ENCODE assay signal across 15 cellular contexts in the genomic region with DNA sequence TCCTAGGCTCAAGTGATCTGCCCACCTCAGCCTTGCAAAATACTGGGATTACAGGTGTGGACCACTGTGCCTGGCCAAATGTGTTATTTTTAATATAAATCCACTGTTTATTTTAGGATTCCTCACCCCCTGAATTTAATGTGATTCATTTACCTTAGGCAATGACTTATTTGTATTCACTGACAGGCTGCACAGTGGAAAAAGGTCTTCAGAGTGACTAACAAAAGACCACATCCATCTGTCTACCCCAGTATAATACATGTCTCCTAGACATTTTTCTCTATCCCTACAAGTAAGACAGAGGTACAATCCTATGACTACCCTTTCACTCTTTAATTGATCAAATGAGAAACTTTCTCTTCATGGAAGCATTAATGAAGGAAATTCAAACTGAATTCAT.
A peak's percentile ranks its signal among the peaks of the same experiment; 100 is the strongest.
DNase-seq lines count a peak whose midpoint lies in the region; ATAC-seq and TF ChIP-seq lines count a peak whose summit lies in the region.
"Had no signal": no experiment of that assay in that cellular context is flagged by ENCODE, and none has a peak within 500 bp of the region (broad histone marks: within the 10 kb centered on the region; RNA-seq: fewer than 3 reads in every experiment).

No MANE protein-coding gene starts in this region.

- BruUV-seq in PC-3 (replicated peaks; lab: Mats Ljungman, UMichigan) (no TSS peak), mammary epithelial cell (replicated peaks; lab: Mats Ljungman, UMichigan) (no TSS peak)

- no peaks in the 10 kb centered on the region for H3K27me3 ChIP-seq in PC-3 (ENCODE audit: low read length)
- H3K27me3 ChIP-seq in mammary epithelial cell (ENCODE audit: insufficient read depth, low read length): no peaks in the 10 kb centered on the region
- no peaks in the 10 kb centered on the region for H3K27me3 ChIP-seq in osteoblast (ENCODE audit: insufficient read depth, low read length)

- in situ Hi-C loops in mammary epithelial cell (cut with MboI; ENCODE audit: low sequenced_read_pairs in 2 of 2): no loop called here

- H3K9me3 ChIP-seq in PC-3 (ENCODE audit: low read length) (no peaks in the 10 kb centered on the region), mammary epithelial cell (replicated peaks; ENCODE audit: insufficient read depth, low read length) (no peaks in the 10 kb centered on the region), osteoblast (ENCODE audit: low read depth, low read length) (no peaks in the 10 kb centered on the region)
- H3K9me3 ChIP-seq: A549 had no signal

- intact Hi-C loops in PC-3 (cut with micrococcal nuclease): no loop called here
- intact Hi-C loops in mammary epithelial cell (cut with micrococcal nuclease): no loop called here
- intact Hi-C loops in left ventricle myocardium superior (cut with micrococcal nuclease): no loop called here

- DNase-seq in HCEC 1CT (peak; percentile 32), PC-3 (peak; percentile 54), mammary epithelial cell (peak; percentile 38), osteoblast (ENCODE audit: insufficient read length, low spot score, missing footprints) (no peak), left ventricle myocardium superior (no peak), KG1 (lab: John Stamatoyannopoulos, UW) (no peak), cerebellar cortex (ENCODE audit: low spot score) (no peak)
- DNase-seq: CD8-positive, alpha-beta T cell; COR-L47; DND-41; H7 had no signal

- CTCF ChIA-PET in PC-3 (lab: Charles Lee): no interaction called here
- CTCF ChIA-PET in mammary epithelial cell (lab: Charles Lee; ENCODE audit: low non-redundant PET): no interaction called here

- H3K9me2 ChIP-seq in PC-3 (replicated peaks; ENCODE audit: low read length): no peaks in the 10 kb centered on the region

- no peak overlapping the region for H3K4me2 ChIP-seq in PC-3 (ENCODE audit: low read length)
- no peak overlapping the region for H3K4me2 ChIP-seq in mammary epithelial cell (ENCODE audit: insufficient read depth, low read depth, low read length)
- no peak overlapping the region for H3K4me2 ChIP-seq in osteoblast (ENCODE audit: insufficient read depth, low read length)
- H3K4me2 ChIP-seq: A549, GM23338 had no signal

- TF ChIP-seq CTCF in PC-3 (conservative IDR thresholded peaks at IDR 0.05; ENCODE audit: low read depth, low read length) (no peak), mammary epithelial cell (conservative IDR thresholded peaks at IDR 0.05 in 1 of 2, IDR thresholded peaks at IDR 0.05 in 1 of 2; ENCODE audit: extremely low read depth in 1 of 2, insufficient read depth in 1 of 2, low read depth in 1 of 2, low read length in 2 of 2) (no peak), osteoblast (IDR thresholded peaks at IDR 0.05; ENCODE audit: extremely low read depth, low read depth, low read length) (no peak)

- H3K9ac ChIP-seq in PC-3 (ENCODE audit: low read length): no peak overlapping the region
- H3K9ac ChIP-seq in mammary epithelial cell (ENCODE audit: insufficient read depth, low read length): no peak overlapping the region

- H3K79me2 ChIP-seq in PC-3 (ENCODE audit: low read length) (no peaks in the 10 kb centered on the region), mammary epithelial cell (ENCODE audit: insufficient read depth, low read length) (no peaks in the 10 kb centered on the region), osteoblast (ENCODE audit: insufficient read depth, low read length) (no peaks in the 10 kb centered on the region)

- no peak overlapping the region for H2AFZ ChIP-seq in PC-3 (ENCODE audit: low read length)
- H2AFZ ChIP-seq in mammary epithelial cell (ENCODE audit: low read depth, low read length): no peak overlapping the region
- H2AFZ ChIP-seq in osteoblast (ENCODE audit: low read length): no peak overlapping the region
- H2AFZ ChIP-seq: GM23338 had no signal

- no peak overlapping the region for H3K27ac ChIP-seq in PC-3 (ENCODE audit: low read length)
- H3K27ac ChIP-seq in mammary epithelial cell (ENCODE audit: insufficient read depth, low read depth, low read length): no peak overlapping the region
- H3K27ac ChIP-seq in osteoblast (ENCODE audit: low read depth, low read length): peak overlapping the region; percentile 89
- H3K27ac ChIP-seq: A549 had no signal

- no peak overlapping the region for H3K4me3 ChIP-seq in PC-3 (ENCODE audit: low read length)
- H3K4me3 ChIP-seq in mammary epithelial cell (replicated peaks in 1 of 3; ENCODE audit: insufficient read depth in 1 of 3, low read depth in 2 of 3, low read length in 3 of 3): no peak overlapping the region
- H3K4me3 ChIP-seq in osteoblast (ENCODE audit: insufficient read depth, low read length): no peak overlapping the region
- H3K4me3 ChIP-seq: A549, GM12878, GM23338 had no signal

- H3K4me1 ChIP-seq in PC-3 (ENCODE audit: insufficient read depth, low read length) (peaks cover 42% of the 10 kb centered on the region), mammary epithelial cell (ENCODE audit: insufficient read depth, low read length) (peaks cover 38% of the 10 kb centered on the region), osteoblast (ENCODE audit: insufficient read depth, low read length) (peaks cover 56% of the 10 kb centered on the region)

- H3F3A ChIP-seq in PC-3 (ENCODE audit: low read length, unreplicated experiment): no peaks in the 10 kb centered on the region

- H4K20me1 ChIP-seq in PC-3 (ENCODE audit: low read length) (no peaks in the 10 kb centered on the region), mammary epithelial cell (ENCODE audit: insufficient read depth, low read length) (no peaks in the 10 kb centered on the region), osteoblast (ENCODE audit: insufficient read depth, low read length) (no peaks in the 10 kb centered on the region)

- dilution Hi-C loops in mammary epithelial cell (cut with HindIII; ENCODE audit: low sequenced_read_pairs): no loop called here

- H3K36me3 ChIP-seq in PC-3 (ENCODE audit: low read depth, low read length) (no peaks in the 10 kb centered on the region), mammary epithelial cell (ENCODE audit: insufficient read depth, low read length) (no peaks in the 10 kb centered on the region), osteoblast (ENCODE audit: insufficient read depth, low read length) (no peaks in the 10 kb centered on the region)

- POLR2A ChIA-PET in PC-3 (lab: Charles Lee; ENCODE audit: unreplicated experiment): no interaction called here

- ATAC-seq in PC-3: no peak
- ATAC-seq in left ventricle myocardium superior: no peak
- ATAC-seq in GM19023 (IDR thresholded peaks at IDR 0.05; ENCODE audit: unreplicated experiment): no peak
- ATAC-seq: A549; CD8-positive, alpha-beta T cell; GM12878; GM23338 had no signal

Comparison
In these comparisons a context has a peak if more than half of its experiments do, and no peak if none do; other contexts are left out.
1. DNase-seq: peak in HCEC 1CT (single experiment), PC-3 (single experiment) and mammary epithelial cell (single experiment); none in osteoblast (single experiment), left ventricle myocardium superior (single experiment), KG1 (single experiment) and cerebellar cortex (single experiment).